ENCODE assay signal across 1 cellular context in genomic region chr5:138725885-138726457, GRCh38.
TF ChIP-seq lines count a peak whose summit lies in the region.

No MANE protein-coding gene starts in this region.

TF ChIP-seq in WTC11, 78 proteins besides CTCF, POLR2A, EP300 and RAD21 (continued from another document):
- no peak for TF ChIP-seq ZNF532 (CRISPR knock-in tag; IDR thresholded peaks at IDR 0.05; ENCODE audit: borderline replicate concordance)
- TF ChIP-seq PRRX2 (CRISPR knock-in tag; IDR thresholded peaks at IDR 0.05), result no peak
